ENCODE assay signal across 8 cellular contexts in genomic region chr18:48538531-48539405, GRCh38. TPM values are rescaled to one million over a fixed set of nuclear protein-coding genes. Genes with fewer than 3 reads are reported as not detected.
A peak's percentile ranks its signal among the peaks of the same experiment; 100 is the strongest.
DNase-seq lines count a peak whose midpoint lies in the region; ATAC-seq, FAIRE-seq and TF ChIP-seq lines count a peak whose summit lies in the region.

TSS of gene CTIF (plus strand) at chr18:48539031. CDS start at chr18:48619566, 80,535 bp downstream.

- TF ChIP-seq POLR2A in GM12892 (IDR thresholded peaks at IDR 0.05; ENCODE audit: low read depth, low read length) (no peak), uterus (IDR thresholded peaks at IDR 0.05) (peak; percentile 29 to 44)

- no peaks in the 10 kb centered on the region for H3K9me3 ChIP-seq in ascending aorta
- no peaks in the 10 kb centered on the region for H3K9me3 ChIP-seq in uterus

- peak within 1 kb of the TSS; percentile 94 to 95 for H3K27ac ChIP-seq in ascending aorta
- peak within 1 kb of the TSS; percentile 87 to 93 for H3K27ac ChIP-seq in uterus

- H3K36me3 ChIP-seq in ascending aorta (no peaks in the 10 kb centered on the region), uterus (no peaks in the 10 kb centered on the region)

- ATAC-seq in HG02798 (IDR thresholded peaks at IDR 0.05; ENCODE audit: poor library complexity, unreplicated experiment) (peak; percentile 86), left ventricle myocardium superior (peak; percentile 85)

- H3K4me1 ChIP-seq in ascending aorta (peaks cover 0 to 7% of the 10 kb centered on the region in 2 donors), uterus (no peaks in the 10 kb centered on the region)

- H3K27me3 ChIP-seq in ascending aorta (no peaks in the 10 kb centered on the region), uterus (no peaks in the 10 kb centered on the region)

- intact Hi-C loops in ascending aorta (cut with DNase I) (loop anchor here (2.0 to 10.0 kb wide), 7 partner anchors 34 to 1274 kb away; partner anchors contain the start of gene ACAA2), left ventricle myocardium superior (cut with micrococcal nuclease) (no loop called here), posterior vena cava (cut with DNase I) (no loop called here), uterus (cut with DNase I; ENCODE audit: low total_unique reads) (no loop called here)

- DNase-seq in GM12892 (ENCODE audit: insufficient read length) (peak; percentile 82), NCI-H1436 (lab: John Stamatoyannopoulos, UW) (peak; percentile 87), T follicular helper cell (ENCODE audit: low read depth) (peak; percentile 52), ascending aorta (ENCODE audit: low spot score in 2 of 2) (peak; percentile 96 to 99), left ventricle myocardium superior (peak; percentile 96), posterior vena cava (ENCODE audit: low spot score) (peak; percentile 98), uterus (peak; percentile 95 to 98)

- TF ChIP-seq CTCF in ascending aorta (IDR thresholded peaks at IDR 0.05) (no peak), uterus (IDR thresholded peaks at IDR 0.05) (peak in 1 of 4 experiments; percentile 26)

- FAIRE-seq in GM12892 (lab: Jason Lieb, UNC), result peak; percentile 88

- H3K4me3 ChIP-seq in ascending aorta (peak within 1 kb of the TSS; percentile 82 to 87), uterus (peak within 1 kb of the TSS; percentile 60 to 79)

RNA-seq across cellular contexts. Expression of gene CTIF, which starts in this region (rescaled TPM):
- polyA plus RNA-seq in GM12892 (2012; ENCODE audit: missing spikeins), result 4.1 TPM
- total RNA-seq in ascending aorta (55.3 TPM), left ventricle myocardium superior (59.9 TPM), posterior vena cava (100 to 1,000 TPM in 1 of 2 donors, 10 to 100 TPM in 1; 87.8 to 116 TPM), uterus (10 to 100 TPM; 11.3 to 94.3 (median 48.0) TPM)

Comparison
In these comparisons a context has a peak if more than half of its experiments do, and no peak if none do; other contexts are left out.
1. Peak in every context shown above with its lines: DNase-seq, ATAC-seq, H3K4me3 ChIP-seq and H3K27ac ChIP-seq.